Comparison of ENCODE assay signal across 8 cellular contexts in the genomic region with DNA sequence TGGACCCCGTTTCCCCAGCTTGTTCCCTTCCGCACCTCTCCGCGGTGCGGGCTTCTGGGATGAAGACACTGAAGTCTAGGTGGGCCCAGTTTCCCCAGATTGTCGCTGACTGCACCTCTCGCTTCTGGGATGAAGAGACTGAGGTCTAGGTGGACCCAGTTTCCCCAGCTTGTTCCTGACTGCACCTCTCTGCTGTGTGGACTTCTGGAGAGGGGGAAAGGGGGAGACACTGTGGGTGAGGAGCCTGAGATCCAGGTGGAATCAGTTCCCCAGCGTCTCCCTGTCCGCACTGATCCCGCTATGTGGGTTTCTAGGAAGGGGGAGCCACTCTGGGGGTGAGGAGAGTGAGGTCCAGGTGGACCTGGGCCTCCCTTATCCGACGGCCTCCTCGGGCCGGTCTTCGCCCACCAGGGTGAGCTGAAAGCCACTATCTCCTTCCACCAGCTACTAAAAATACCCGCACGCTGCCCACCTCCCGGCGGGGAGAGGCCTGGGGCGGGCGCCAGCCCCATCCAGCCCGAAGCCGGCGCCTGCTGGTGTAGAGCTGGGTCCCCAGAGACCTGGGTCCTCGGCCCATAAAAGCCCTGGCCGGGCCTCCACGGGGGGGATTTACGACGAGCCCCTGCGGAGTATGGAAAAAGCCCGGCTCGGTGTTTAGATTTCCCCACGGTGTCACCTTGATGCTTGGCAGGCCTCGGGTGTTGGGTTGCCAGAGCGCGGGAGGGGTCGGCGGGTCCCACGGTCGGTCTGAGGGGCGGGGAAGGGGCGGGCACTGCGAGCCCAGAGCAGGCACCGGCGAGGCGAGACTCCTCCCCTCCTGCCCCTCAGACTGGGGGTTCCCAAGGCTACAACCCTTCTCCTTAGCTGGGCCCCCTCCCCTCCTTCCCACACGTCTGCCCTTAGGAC. TPM values are rescaled to one million over a fixed set of nuclear protein-coding genes. Genes with fewer than 3 reads are reported as not detected.
DNase-seq lines count a peak whose midpoint lies in the region; ATAC-seq and TF ChIP-seq lines count a peak whose summit lies in the region.

No MANE protein-coding gene starts in this region.

- peak overlapping the region; percentile 98 for H3K9ac ChIP-seq in mesendoderm (ENCODE audit: low read length)

- H3K4ac ChIP-seq in mesendoderm (ENCODE audit: low read depth, low read length), result peak overlapping the region; percentile 62

- no peak for ATAC-seq in RWPE2 (ENCODE audit: low read depth)

- H3K27ac ChIP-seq in RWPE2 (ENCODE audit: poor library complexity, severe bottlenecking) (peak overlapping the region; percentile 37), mesendoderm (ENCODE audit: low read depth, low read length) (peak overlapping the region; percentile 31), tibial artery (no peak overlapping the region)

- peak overlapping the region; percentile 5 for H4K5ac ChIP-seq in mesendoderm (ENCODE audit: low read length)

- no peaks in the 10 kb centered on the region for H3K9me3 Mint-ChIP-seq in activated CD4-positive, alpha-beta T cell treated with anti-CD3 and anti-CD28 coated beads, Interleukin-2, amount 10 ng/mL, durations not matched to agents 24 days and 14 days
- H3K9me3 Mint-ChIP-seq in dendritic cell treated with granulocyte-macrophage colony-stimulating factor and Interleukin-4, amounts not matched to agents 40 ng/mL and 50 ng/mL, for 4 days, result no peaks in the 10 kb centered on the region

- H3K79me2 ChIP-seq in mesendoderm (ENCODE audit: control insufficient read depth, insufficient read depth, low read length), result no peaks in the 10 kb centered on the region

- WGBS in mesendoderm (ENCODE audit: extremely low coverage, insufficient coverage, low lambda C conversion rate), result no CpG with 5 or more reads among the region's 47 CpGs

- H2BK120ac ChIP-seq in mesendoderm (ENCODE audit: low read depth, low read length), result no peak overlapping the region

- DNase-seq in activated CD4-positive, alpha-beta T cell treated with anti-CD3 and anti-CD28 coated beads, Interleukin-2, amount 10 ng/mL, durations not matched to agents 24 days and 14 days, result peak; percentile 76
- no peak for DNase-seq in activated CD4-positive, alpha-beta T cell treated with anti-CD3 and anti-CD28 coated beads, Interleukin-2, amount 50 U/mL, for 1 hour
- no peak for DNase-seq in RWPE2 (ENCODE audit: low spot score)
- DNase-seq in mesendoderm, result peak; percentile 62
- no peak for DNase-seq in tibial artery
- DNase-seq in OCI-M2 (lab: John Stamatoyannopoulos, UW; ENCODE audit: unreplicated experiment), result no peak
- DNase-seq in G401 (ENCODE audit: low spot score), result no peak

- no peaks in the 10 kb centered on the region for H3K36me3 Mint-ChIP-seq in activated CD4-positive, alpha-beta T cell treated with anti-CD3 and anti-CD28 coated beads, Interleukin-2, amount 10 ng/mL, durations not matched to agents 24 days and 14 days (ENCODE audit: low read depth)
- peaks cover 6% of the 10 kb centered on the region for H3K36me3 Mint-ChIP-seq in dendritic cell treated with granulocyte-macrophage colony-stimulating factor and Interleukin-4, amounts not matched to agents 40 ng/mL and 50 ng/mL, for 4 days (ENCODE audit: low read depth)

- in situ Hi-C loops in G401 (cut with HindIII; ENCODE audit: low sequenced_read_pairs), result no loop called here

- H3K36me3 ChIP-seq in RWPE2 (ENCODE audit: low read depth) (no peaks in the 10 kb centered on the region), mesendoderm (ENCODE audit: control insufficient read depth, insufficient read depth, low read length) (no peaks in the 10 kb centered on the region), tibial artery (no peaks in the 10 kb centered on the region)

- H3K56ac ChIP-seq in mesendoderm (ENCODE audit: low read length), result peak overlapping the region; percentile 88

- H3K4me3 ChIP-seq in RWPE2 (ENCODE audit: severe bottlenecking), result peak overlapping the region; percentile 46
- peak overlapping the region; percentile 83 for H3K4me3 ChIP-seq in mesendoderm (ENCODE audit: low read length)
- H3K4me3 ChIP-seq in tibial artery, result peak overlapping the region; percentile 36 to 46

- no peak for TF ChIP-seq CTCF in RWPE2 (IDR thresholded peaks at IDR 0.05; ENCODE audit: poor library complexity, severe bottlenecking)
- TF ChIP-seq CTCF in tibial artery (IDR thresholded peaks at IDR 0.05), result no peak

- H2BK5ac ChIP-seq in mesendoderm (ENCODE audit: low read length), result peak overlapping the region; percentile 54

- H3K4me1 ChIP-seq in RWPE2 (ENCODE audit: insufficient read depth, poor library complexity, severe bottlenecking), result no peaks in the 10 kb centered on the region
- H3K4me1 ChIP-seq in mesendoderm (ENCODE audit: control insufficient read depth, low read depth, low read length), result peaks cover 3% of the 10 kb centered on the region
- H3K4me1 ChIP-seq in tibial artery, result peaks cover 0 to 24% (median 16%) of the 10 kb centered on the region in 4 donors

- H4K8ac ChIP-seq in mesendoderm (ENCODE audit: low read depth, low read length), result no peak overlapping the region

- H3K9me3 ChIP-seq in RWPE2 (ENCODE audit: severe bottlenecking), result no peaks in the 10 kb centered on the region
- H3K9me3 ChIP-seq in tibial artery, result no peaks in the 10 kb centered on the region

- intact Hi-C loops in activated CD4-positive, alpha-beta T cell treated with anti-CD3 and anti-CD28 coated beads, Interleukin-2, amount 10 ng/mL, durations not matched to agents 24 days and 14 days (cut with micrococcal nuclease), result loop anchor here (1.0 to 10.0 kb wide), 4 partner anchors 24 to 136 kb away; a partner anchor contains a TSS
- intact Hi-C loops in dendritic cell treated with granulocyte-macrophage colony-stimulating factor and Interleukin-4, amounts not matched to agents 40 ng/mL and 50 ng/mL, for 4 days (cut with micrococcal nuclease), result loop anchor here (2.0 kb wide), 1 partner anchor 76 kb away; a partner anchor contains a TSS
- intact Hi-C loops in tibial artery (cut with DNase I; ENCODE audit: low total_unique reads), result loop anchor here (5.0 kb wide), 1 partner anchor 1933 kb away; a partner anchor contains a TSS

- H3K27me3 ChIP-seq in RWPE2 (ENCODE audit: insufficient read depth, poor library complexity, severe bottlenecking) (no peaks in the 10 kb centered on the region), mesendoderm (ENCODE audit: insufficient read depth, low read length, poor library complexity) (no peaks in the 10 kb centered on the region), tibial artery (peaks cover 3 to 82% of the 10 kb centered on the region in 2 donors)

- H3K27ac Mint-ChIP-seq in activated CD4-positive, alpha-beta T cell treated with anti-CD3 and anti-CD28 coated beads, Interleukin-2, amount 10 ng/mL, durations not matched to agents 24 days and 14 days, result peak overlapping the region; percentile 100
- H3K27ac Mint-ChIP-seq in dendritic cell treated with granulocyte-macrophage colony-stimulating factor and Interleukin-4, amounts not matched to agents 40 ng/mL and 50 ng/mL, for 4 days, result peak overlapping the region; percentile 91

- peak overlapping the region; percentile 98 for H3K4me2 ChIP-seq in mesendoderm (ENCODE audit: low read length)

- H2BK15ac ChIP-seq in mesendoderm (replicated peaks; ENCODE audit: low read depth), result no peak overlapping the region

- no peaks in the 10 kb centered on the region for H3K27me3 Mint-ChIP-seq in activated CD4-positive, alpha-beta T cell treated with anti-CD3 and anti-CD28 coated beads, Interleukin-2, amount 10 ng/mL, durations not matched to agents 24 days and 14 days
- peaks cover 32% of the 10 kb centered on the region for H3K27me3 Mint-ChIP-seq in dendritic cell treated with granulocyte-macrophage colony-stimulating factor and Interleukin-4, amounts not matched to agents 40 ng/mL and 50 ng/mL, for 4 days

- H3K4me1 Mint-ChIP-seq in activated CD4-positive, alpha-beta T cell treated with anti-CD3 and anti-CD28 coated beads, Interleukin-2, amount 10 ng/mL, durations not matched to agents 24 days and 14 days, result peaks cover 8% of the 10 kb centered on the region
- peaks cover 28% of the 10 kb centered on the region for H3K4me1 Mint-ChIP-seq in dendritic cell treated with granulocyte-macrophage colony-stimulating factor and Interleukin-4, amounts not matched to agents 40 ng/mL and 50 ng/mL, for 4 days (ENCODE audit: low read depth)

- H3K4me3 Mint-ChIP-seq in activated CD4-positive, alpha-beta T cell treated with anti-CD3 and anti-CD28 coated beads, Interleukin-2, amount 10 ng/mL, durations not matched to agents 24 days and 14 days, result peak overlapping the region; percentile 100
- peak overlapping the region; percentile 95 for H3K4me3 Mint-ChIP-seq in dendritic cell treated with granulocyte-macrophage colony-stimulating factor and Interleukin-4, amounts not matched to agents 40 ng/mL and 50 ng/mL, for 4 days

- peak overlapping the region; percentile 89 for H3K23ac ChIP-seq in mesendoderm (ENCODE audit: low read length)

- H2AK5ac ChIP-seq in mesendoderm (ENCODE audit: low read length), result peak overlapping the region; percentile 58

- H3K18ac ChIP-seq in mesendoderm (ENCODE audit: low read length), result peak overlapping the region; percentile 10

- no peaks in the 10 kb centered on the region for H3K79me1 ChIP-seq in mesendoderm (ENCODE audit: low read length)

RNA-seq across cellular contexts. Expression of a gene that starts 10.6 kb away (rescaled TPM):
- total RNA-seq in activated CD4-positive, alpha-beta T cell treated with anti-CD3 and anti-CD28 coated beads, Interleukin-2, amount 10 ng/mL, durations not matched to agents 24 days and 14 days, result not detected in 2 replicates
- polyA plus RNA-seq in mesendoderm (2013, experiment 1 of 2), result not detected
- not detected for polyA plus RNA-seq in mesendoderm (2013, experiment 2 of 2)
- total RNA-seq in G401 (2014; rRNA removed; shearing (Covaris generic)), result not detected in 2 replicates

RNA-seq across cellular contexts. Expression of a gene that starts 22.3 kb away (rescaled TPM):
- total RNA-seq in activated CD4-positive, alpha-beta T cell treated with anti-CD3 and anti-CD28 coated beads, Interleukin-2, amount 10 ng/mL, durations not matched to agents 24 days and 14 days, result not detected in 2 replicates
- 0.08 TPM for polyA plus RNA-seq in mesendoderm (2013, experiment 1 of 2)
- polyA plus RNA-seq in mesendoderm (2013, experiment 2 of 2), result 0.07 TPM
- total RNA-seq in G401 (2014; rRNA removed; shearing (Covaris generic)), result not detected in 2 replicates

RNA-seq across cellular contexts. Expression of a gene that starts 24.0 kb away (rescaled TPM):
- total RNA-seq in activated CD4-positive, alpha-beta T cell treated with anti-CD3 and anti-CD28 coated beads, Interleukin-2, amount 10 ng/mL, durations not matched to agents 24 days and 14 days, result 0.47 and 0.61 TPM in 2 replicates
- polyA plus RNA-seq in mesendoderm (2013, experiment 1 of 2), result 4.4 TPM
- 3.9 TPM for polyA plus RNA-seq in mesendoderm (2013, experiment 2 of 2)
- total RNA-seq in G401 (2014; rRNA removed; shearing (Covaris generic)), result 8.3 and 14.0 TPM in 2 replicates

RNA-seq across cellular contexts. Expression of a gene that starts 38.0 kb away (rescaled TPM):
- total RNA-seq in activated CD4-positive, alpha-beta T cell treated with anti-CD3 and anti-CD28 coated beads, Interleukin-2, amount 10 ng/mL, durations not matched to agents 24 days and 14 days, result 85.8 and 89.8 TPM in 2 replicates
- polyA plus RNA-seq in mesendoderm (2013, experiment 1 of 2), result 36.7 TPM
- polyA plus RNA-seq in mesendoderm (2013, experiment 2 of 2), result 35.7 TPM
- total RNA-seq in G401 (2014; rRNA removed; shearing (Covaris generic)), result 100 and 105 TPM in 2 replicates

RNA-seq across cellular contexts. Expression of a gene that starts 41.4 kb away (rescaled TPM):
- not detected in 2 replicates for total RNA-seq in activated CD4-positive, alpha-beta T cell treated with anti-CD3 and anti-CD28 coated beads, Interleukin-2, amount 10 ng/mL, durations not matched to agents 24 days and 14 days
- polyA plus RNA-seq in mesendoderm (2013, experiment 1 of 2), result not detected
- polyA plus RNA-seq in mesendoderm (2013, experiment 2 of 2), result not detected
- not detected in 2 replicates for total RNA-seq in G401 (2014; rRNA removed; shearing (Covaris generic))

Comparison
In these comparisons a context has a peak if more than half of its experiments do, and no peak if none do; other contexts are left out.
1. DNase-seq: peak in activated CD4-positive, alpha-beta T cell treated with anti-CD3 and anti-CD28 coated beads, Interleukin-2, amount 10 ng/mL, durations not matched to agents 24 days and 14 days (single experiment) and mesendoderm (single experiment); none in activated CD4-positive, alpha-beta T cell treated with anti-CD3 and anti-CD28 coated beads, Interleukin-2, amount 50 U/mL, for 1 hour (single experiment), RWPE2 (single experiment), tibial artery (0 of 2), OCI-M2 (single experiment) and G401 (single experiment).
2. H3K27ac ChIP-seq: peak in RWPE2 (single experiment) and mesendoderm (single experiment); none in tibial artery (0 of 2).
3. Peak in every context shown above with its lines, with median percentiles within 50 percentile points of each other: H3K4me3 ChIP-seq.